15 cellular contexts compared by ENCODE assay signal in the genomic region with DNA sequence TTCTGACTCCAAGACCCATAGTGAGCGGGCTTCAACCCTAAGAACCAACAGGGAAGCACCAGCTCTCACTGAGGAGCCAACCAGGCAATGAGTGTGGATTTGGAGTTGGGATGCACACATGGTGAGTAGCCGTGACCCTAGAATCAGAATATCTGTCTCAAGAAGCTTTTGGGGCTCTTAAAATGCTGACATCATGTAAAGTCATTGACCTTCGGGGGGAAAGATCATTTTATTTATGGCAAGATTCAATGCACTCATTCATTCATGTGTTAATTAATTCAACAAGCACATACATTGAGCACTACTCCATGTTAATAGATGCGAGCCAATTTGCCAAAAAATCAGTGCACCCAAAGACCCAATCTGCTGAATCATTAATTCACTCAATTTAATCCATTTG. TPM values are rescaled to one million over a fixed set of nuclear protein-coding genes. Genes with fewer than 3 reads are reported as not detected.
A peak's percentile ranks its signal among the peaks of the same experiment; 100 is the strongest.
DNase-seq lines count a peak whose midpoint lies in the region; ATAC-seq and TF ChIP-seq lines count a peak whose summit lies in the region.
"Had no signal": no experiment of that assay in that cellular context is flagged by ENCODE, and none has a peak within 500 bp of the region (broad histone marks: within the 10 kb centered on the region; RNA-seq: fewer than 3 reads in every experiment).

No MANE protein-coding gene starts in this region.

- H3K18ac ChIP-seq in IMR-90 (ENCODE audit: low read depth, low read length) (peak overlapping the region; percentile 62; the same call in 1 of the 2 replicates), mesenchymal stem cell (ENCODE audit: low read depth in 1 of 2, low read length in 2 of 2) (peak overlapping the region in 1 of 2 experiments; percentile 38)

- POLR2A ChIA-PET in IMR-90 (lab: Charles Lee; ENCODE audit: unreplicated experiment) (no interaction called here), WTC11 (lab: Charles Lee) (no interaction called here), SK-N-SH (lab: Yijun Ruan, JAX) (no interaction called here)

- peaks cover 11% of the 10 kb centered on the region for H3K9me1 ChIP-seq in IMR-90 (ENCODE audit: insufficient read depth, low read length)

- no peak for TF ChIP-seq RAD21 in IMR-90 (IDR thresholded peaks at IDR 0.05; ENCODE audit: low read length)
- TF ChIP-seq RAD21 in SK-N-SH (IDR thresholded peaks at IDR 0.05; ENCODE audit: low read length), result no peak

- CTCF ChIA-PET in IMR-90 (lab: Yijun Ruan, JAX), result no interaction called here
- CTCF ChIA-PET in WTC11 (lab: Charles Lee), result interaction anchor here (3.9 kb wide), 1 partner anchor 43 kb away, joined by 61 read pairs; no protein-coding TSS in a partner anchor
- CTCF ChIA-PET in SK-N-SH (lab: Yijun Ruan, JAX), result interaction anchor here (1.1 to 13.4 kb wide), 8 partner anchors 23 to 310 kb away, joined by 3 to 315 read pairs (median 9); a partner anchor contains a TSS

- H3K9me3 ChIP-seq in IMR-90 (ENCODE audit: control insufficient read depth, insufficient read depth, low read length) (no peaks in the 10 kb centered on the region), mesenchymal stem cell (ENCODE audit: control insufficient read depth, low read length) (no peaks in the 10 kb centered on the region), SK-N-SH (no peaks in the 10 kb centered on the region)
- H3K9me3 ChIP-seq: BLaER1 had no signal

- H3K4me2 ChIP-seq in IMR-90 (ENCODE audit: low read depth, low read length) (no peak overlapping the region), mesenchymal stem cell (ENCODE audit: low read length, poor library complexity, severe bottlenecking) (no peak overlapping the region), SK-N-SH (no peak overlapping the region)
- H3K4me2 ChIP-seq: BLaER1 had no signal

- H3K23ac ChIP-seq in IMR-90 (ENCODE audit: low read depth, low read length) (peak overlapping the region; percentile 66; the same call in 1 of the 2 replicates), mesenchymal stem cell (ENCODE audit: low read length in 2 of 2) (no peak overlapping the region)

- peak overlapping the region; percentile 78; the same call in 1 of the 2 replicates for H3K27ac Mint-ChIP-seq in WTC11
- H3K27ac Mint-ChIP-seq: CD14-positive monocyte; CD4-positive, alpha-beta memory T cell had no signal

- H3K9me2 ChIP-seq in SK-N-SH, result no peaks in the 10 kb centered on the region

- WGBS in IMR-90 (ENCODE audit: extremely low coverage in 2 of 2, insufficient read length in 1 of 2), 2 experiments, result no CpG with 5 or more reads among the region's 4 CpGs
- 68% methylated on average over 4 of the region's 4 CpGs for WGBS in mesenchymal stem cell
- 71% methylated on average over 4 of the region's 4 CpGs for WGBS in SK-N-SH (ENCODE audit: low lambda C conversion rate)

- BruUV-seq in IMR-90 (replicated peaks; lab: Mats Ljungman, UMichigan), result no TSS peak

- peak overlapping the region; percentile 92 for H2AK5ac ChIP-seq in IMR-90 (ENCODE audit: low read depth, low read length)
- no peak overlapping the region for H2AK5ac ChIP-seq in mesenchymal stem cell (ENCODE audit: low read length, severe bottlenecking)

- H3K4me3 ChIP-seq in IMR-90 (ENCODE audit: insufficient read depth, low read depth, low read length), result no peak overlapping the region
- no peak overlapping the region for H3K4me3 ChIP-seq in mesenchymal stem cell (ENCODE audit: insufficient read depth in 1 of 2, low read depth in 1 of 2, low read length in 2 of 2)
- no peak overlapping the region for H3K4me3 ChIP-seq in SK-N-SH (ENCODE audit: low read depth in 2 of 2, low read length in 1 of 2)
- H3K4me3 ChIP-seq: BLaER1 had no signal

- H2BK120ac ChIP-seq in IMR-90 (ENCODE audit: low read depth, low read length) (peak overlapping the region; percentile 77; the same call in 1 of the 2 replicates), mesenchymal stem cell (ENCODE audit: low read depth, low read length) (no peak overlapping the region)

- H3K27ac ChIP-seq in IMR-90 (ENCODE audit: insufficient read depth, low read length), result no peak overlapping the region
- H3K27ac ChIP-seq in mesenchymal stem cell (ENCODE audit: low read length, poor library complexity, severe bottlenecking), result no peak overlapping the region
- H3K27ac ChIP-seq in SK-N-SH (ENCODE audit: low read depth in 2 of 2, low read length in 1 of 2), result no peak overlapping the region
- H3K27ac ChIP-seq: BLaER1 had no signal

- H3K14ac ChIP-seq in IMR-90 (replicated peaks; ENCODE audit: low read depth, low read length), result peak overlapping the region; percentile 15
- no peak overlapping the region for H3K14ac ChIP-seq in mesenchymal stem cell (ENCODE audit: low read length in 2 of 2)

- no peaks in the 10 kb centered on the region for H3K27me3 Mint-ChIP-seq in WTC11 (ENCODE audit: low read depth)

- intact Hi-C loops in IMR-90 (cut with micrococcal nuclease), result loop anchor here (2.0 to 10.0 kb wide), 3 partner anchors 21 to 313 kb away; no protein-coding TSS in a partner anchor

- H3K4ac ChIP-seq in IMR-90 (ENCODE audit: low read depth, low read length), result peak overlapping the region; percentile 67
- H3K4ac ChIP-seq in mesenchymal stem cell (ENCODE audit: low read depth in 1 of 2, low read length in 2 of 2), result peak overlapping the region in 1 of 2 experiments; percentile 81

- H3K9me3 Mint-ChIP-seq in WTC11, result no peaks in the 10 kb centered on the region
- H3K9me3 Mint-ChIP-seq: CD4-positive, alpha-beta memory T cell; H9 had no signal

- dilution Hi-C loops in IMR-90 (cut with HindIII; ENCODE audit: low sequenced_read_pairs, unreplicated experiment), result no loop called here

- H4K8ac ChIP-seq in IMR-90 (ENCODE audit: low read depth in 2 of 2, low read length in 2 of 2), result peak overlapping the region in 1 of 2 experiments; percentile 53; a peak in 1 of 4 replicates
- no peak overlapping the region for H4K8ac ChIP-seq in mesenchymal stem cell (ENCODE audit: low read length)

- H3K4me3 Mint-ChIP-seq in WTC11, result no peak overlapping the region
- H3K4me3 Mint-ChIP-seq: CD14-positive monocyte; CD4-positive, alpha-beta memory T cell; H9 had no signal

- H4K5ac ChIP-seq in IMR-90 (ENCODE audit: low read depth, low read length), result peak overlapping the region; percentile 52; the same call in 1 of the 2 replicates

- peak overlapping the region; percentile 44 for H4K91ac ChIP-seq in IMR-90 (ENCODE audit: insufficient read depth, low read depth, low read length)
- H4K91ac ChIP-seq in mesenchymal stem cell (ENCODE audit: low read length), result no peak overlapping the region

- H2AFZ ChIP-seq in IMR-90 (replicated peaks; ENCODE audit: low read length, poor library complexity) (no peak overlapping the region), mesenchymal stem cell (ENCODE audit: low read depth, low read length) (no peak overlapping the region), SK-N-SH (ENCODE audit: low read depth) (no peak overlapping the region)

- H3K27me3 ChIP-seq in IMR-90 (ENCODE audit: control insufficient read depth, insufficient read depth, low read length) (no peaks in the 10 kb centered on the region), mesenchymal stem cell (ENCODE audit: control insufficient read depth in 1 of 2, insufficient read depth in 1 of 2, low read length in 2 of 2) (no peaks in the 10 kb centered on the region), SK-N-SH (ENCODE audit: insufficient read depth) (no peaks in the 10 kb centered on the region)
- H3K27me3 ChIP-seq: BLaER1 had no signal

- H2BK5ac ChIP-seq in IMR-90 (ENCODE audit: low read depth, low read length, poor library complexity, severe bottlenecking) (no peak overlapping the region), mesenchymal stem cell (ENCODE audit: low read depth, low read length, poor library complexity, severe bottlenecking) (no peak overlapping the region)

- TF ChIP-seq EP300 in SK-N-SH (IDR thresholded peaks at IDR 0.05; ENCODE audit: borderline replicate concordance in 1 of 2, low read depth in 1 of 2, low read length in 1 of 2), result no peak

- no peaks in the 10 kb centered on the region for H3K79me2 ChIP-seq in SK-N-SH (ENCODE audit: insufficient read depth)

- H3K36me3 ChIP-seq in IMR-90 (ENCODE audit: control insufficient read depth, insufficient read depth, low read length) (no peaks in the 10 kb centered on the region), mesenchymal stem cell (ENCODE audit: control insufficient read depth in 1 of 2, insufficient read depth in 2 of 2, low read depth in 1 of 2, low read length in 2 of 2) (no peaks in the 10 kb centered on the region), SK-N-SH (replicated peaks in 1 of 2; ENCODE audit: control insufficient read depth in 1 of 2, insufficient read depth in 2 of 2, low read length in 1 of 2) (no peaks in the 10 kb centered on the region)
- H3K36me3 ChIP-seq: BLaER1 had no signal

- H2BK20ac ChIP-seq in IMR-90 (ENCODE audit: low read depth, low read length), result peak overlapping the region; percentile 76; the same call in 1 of the 2 replicates

- H3K4me1 ChIP-seq in IMR-90 (ENCODE audit: control insufficient read depth, insufficient read depth, low read length) (peaks cover 19% of the 10 kb centered on the region), mesenchymal stem cell (ENCODE audit: control insufficient read depth, insufficient read depth, low read depth, low read length) (peaks cover 13% of the 10 kb centered on the region), SK-N-SH (ENCODE audit: control insufficient read depth in 1 of 2, insufficient read depth in 2 of 2, low read depth in 1 of 2, low read length in 1 of 2) (peaks cover 23 to 37% of the 10 kb centered on the region in 2 experiments)

- H3F3A ChIP-seq in SK-N-SH (replicated peaks; ENCODE audit: insufficient read depth), result peaks cover 50% of the 10 kb centered on the region

- peak overlapping the region; percentile 88; the same call in 2 of the 3 replicates for H2BK15ac ChIP-seq in IMR-90 (ENCODE audit: low read depth, low read length)
- H2BK15ac ChIP-seq in mesenchymal stem cell (ENCODE audit: low read depth, poor library complexity, severe bottlenecking), result no peak overlapping the region

- peaks cover 0 to 6% of the 10 kb centered on the region in 2 experiments; a peak in 2 of 4 replicates for H3K79me1 ChIP-seq in IMR-90 (ENCODE audit: low read depth in 1 of 2, low read length in 2 of 2)
- H3K79me1 ChIP-seq in mesenchymal stem cell (replicated peaks; ENCODE audit: low read length, poor library complexity, severe bottlenecking), result no peaks in the 10 kb centered on the region

- peaks cover 50% of the 10 kb centered on the region for H3K4me1 Mint-ChIP-seq in WTC11

- TF ChIP-seq POLR2A in IMR-90 (IDR thresholded peaks at IDR 0.05; ENCODE audit: low read depth, low read length), result no peak

- H3K9ac ChIP-seq in IMR-90 (ENCODE audit: low read depth, low read length) (no peak overlapping the region), mesenchymal stem cell (ENCODE audit: low read length) (no peak overlapping the region), SK-N-SH (no peak overlapping the region)
- H3K9ac ChIP-seq: BLaER1 had no signal

- in situ Hi-C loops in IMR-90 (cut with MboI; ENCODE audit: low sequenced_read_pairs), result no loop called here

- H2AK9ac ChIP-seq in IMR-90 (replicated peaks; ENCODE audit: low read depth, low read length, poor library complexity), result no peak overlapping the region

- no peaks in the 10 kb centered on the region for H3K36me3 Mint-ChIP-seq in WTC11
- H3K36me3 Mint-ChIP-seq: CD14-positive monocyte; CD4-positive, alpha-beta memory T cell had no signal

- peak overlapping the region; percentile 7 to 95 for H2BK12ac ChIP-seq in mesenchymal stem cell (ENCODE audit: low read length in 2 of 2)

- H3K56ac ChIP-seq in IMR-90 (ENCODE audit: extremely low read depth, insufficient read depth, low read length), result no peak overlapping the region

- TF ChIP-seq CTCF in IMR-90 (conservative IDR thresholded peaks at IDR 0.05; ENCODE audit: low read depth, low read length) (no peak), WTC11 (IDR thresholded peaks at IDR 0.05) (no peak), SK-N-SH (IDR thresholded peaks at IDR 0.05) (no peak)

- DNase-seq in IMR-90, result no peak
- no peak for DNase-seq in WTC11 (ENCODE audit: low spot score)
- no peak for DNase-seq in mesenchymal stem cell
- DNase-seq in cortex of kidney (lab: John Stamatoyannopoulos, UW), result no peak
- DNase-seq in anterior cingulate cortex (lab: John Stamatoyannopoulos, UW), result no peak
- no peak for DNase-seq in NCI-H2171 (lab: John Stamatoyannopoulos, UW)
- DNase-seq in SK-N-SH, result no peak
- DNase-seq: CD4-positive, alpha-beta memory T cell; DMS153; DMS79; GDM1; GOT3; H9 had no signal

- H4K20me1 ChIP-seq in IMR-90 (ENCODE audit: insufficient read depth, low read length) (no peaks in the 10 kb centered on the region), SK-N-SH (ENCODE audit: insufficient read depth) (no peaks in the 10 kb centered on the region)
- H4K20me1 ChIP-seq: BLaER1 had no signal

- ATAC-seq in IMR-90 (ENCODE audit: low read depth), result no peak
- ATAC-seq in WTC11, result no peak

RNA-seq across cellular contexts. Expression of a gene that starts 30.0 kb away (rescaled TPM):
- 12.9 and 41.7 TPM in 2 replicates for total RNA-seq in IMR-90 (2012; rRNA removed)
- polyA plus RNA-seq in IMR-90 (2012; rRNA removed), result 31.0 and 32.7 TPM in 2 replicates
- polyA plus RNA-seq in IMR-90 (2012; cell fraction: cytosol; rRNA removed), result 11.5 and 15.9 TPM in 2 replicates
- polyA plus RNA-seq in IMR-90 (2012; cell fraction: nucleus; rRNA removed; ENCODE audit: low replicate concordance), result 11.3 and 22.6 TPM in 2 replicates
- 14.9 to 17.2 TPM (median 14.9 TPM) in 3 replicates for total RNA-seq in WTC11 (2021)
- polyA plus RNA-seq in mesenchymal stem cell (2013, experiment 1 of 2), result 26.3 TPM
- polyA plus RNA-seq in mesenchymal stem cell (2013, experiment 2 of 2), result 26.2 TPM
- polyA plus RNA-seq in SK-N-SH (2012; rRNA removed), result 23.3 and 28.5 TPM in 2 replicates
- polyA plus RNA-seq in SK-N-SH (2012; cell fraction: cytosol; rRNA removed), result 32.3 and 44.5 TPM in 2 replicates
- polyA plus RNA-seq in SK-N-SH (2012; cell fraction: nucleus; rRNA removed), result 17.9 and 27.1 TPM in 2 replicates

RNA-seq across cellular contexts. Expression of a gene that starts 49.1 kb away (rescaled TPM):
- total RNA-seq in IMR-90 (2012; rRNA removed) (661 and 997 TPM in 2 replicates), WTC11 (2021) (370 to 421 TPM (median 382 TPM) in 3 replicates)
- polyA plus RNA-seq in IMR-90 (2012; rRNA removed) (1,566 and 1,623 TPM in 2 replicates), SK-N-SH (2012; rRNA removed) (1,371 and 1,764 TPM in 2 replicates)
- polyA plus RNA-seq in IMR-90 (2012; cell fraction: cytosol; rRNA removed), result 700 and 932 TPM in 2 replicates
- polyA plus RNA-seq in IMR-90 (2012; cell fraction: nucleus; rRNA removed; ENCODE audit: low replicate concordance), result 972 and 2,415 TPM in 2 replicates
- 825 TPM for polyA plus RNA-seq in mesenchymal stem cell (2013, experiment 1 of 2)
- 826 TPM for polyA plus RNA-seq in mesenchymal stem cell (2013, experiment 2 of 2)
- polyA plus RNA-seq in SK-N-SH (2012; cell fraction: cytosol; rRNA removed), result 1,590 and 2,049 TPM in 2 replicates
- 2,523 and 2,991 TPM in 2 replicates for polyA plus RNA-seq in SK-N-SH (2012; cell fraction: nucleus; rRNA removed)
